ENCODE assay signal across 8 cellular contexts in genomic region chr4:153222790-153223417, GRCh38. TPM values are rescaled to one million over a fixed set of nuclear protein-coding genes. Genes with fewer than 3 reads are reported as not detected.
DNase-seq lines count a peak whose midpoint lies in the region; ATAC-seq lines count a peak whose summit lies in the region.

No MANE protein-coding gene starts in this region.

- peaks cover 4% of the 10 kb centered on the region for H3K4me1 ChIP-seq in NT2/D1 (ENCODE audit: insufficient read depth, insufficient read length)

- peak overlapping the region; percentile 77 for H3K4me3 Mint-ChIP-seq in activated naive CD8-positive, alpha-beta T cell treated with anti-CD3 and anti-CD28 coated beads, Interleukin-2, amount 10 ng/mL, durations not matched to agents 7 days and 5 days

- DNase-seq in NCI-H2171 treated with DMSO at 0.1 percent for 48 hours (lab: John Stamatoyannopoulos, UW) (peak; percentile 25), NCI-H2171 (lab: John Stamatoyannopoulos, UW) (no peak), NT2/D1 (ENCODE audit: low read depth, low spot score) (no peak), Right ventricle myocardium superior (peak; percentile 79), occipital lobe (lab: John Stamatoyannopoulos, UW) (peak; percentile 40), NCI-H1105 (lab: John Stamatoyannopoulos, UW) (no peak)
- peak; percentile 49 for DNase-seq in activated naive CD8-positive, alpha-beta T cell treated with anti-CD3 and anti-CD28 coated beads, Interleukin-2, amount 10 ng/mL, durations not matched to agents 7 days and 5 days

- H3K27me3 Mint-ChIP-seq in activated naive CD8-positive, alpha-beta T cell treated with anti-CD3 and anti-CD28 coated beads, Interleukin-2, amount 10 ng/mL, durations not matched to agents 7 days and 5 days = peaks cover 45% of the 10 kb centered on the region

- H3K27ac Mint-ChIP-seq in activated naive CD8-positive, alpha-beta T cell treated with anti-CD3 and anti-CD28 coated beads, Interleukin-2, amount 10 ng/mL, durations not matched to agents 7 days and 5 days = no peak overlapping the region

- peak overlapping the region; percentile 71 for H3K4me3 ChIP-seq in NT2/D1 (ENCODE audit: insufficient read length, low read depth)

- POLR2A ChIA-PET in activated naive CD8-positive, alpha-beta T cell treated with anti-CD3 and anti-CD28 coated beads, Interleukin-2, amount 10 ng/mL, durations not matched to agents 7 days and 5 days (lab: Charles Lee) = no interaction called here

- peaks cover 2% of the 10 kb centered on the region for H3K36me3 Mint-ChIP-seq in activated naive CD8-positive, alpha-beta T cell treated with anti-CD3 and anti-CD28 coated beads, Interleukin-2, amount 10 ng/mL, durations not matched to agents 7 days and 5 days

- peaks cover 6% of the 10 kb centered on the region; the same call in 1 of the 2 replicates for H3K9me3 ChIP-seq in NT2/D1 (ENCODE audit: insufficient read depth, low read length)

- no peaks in the 10 kb centered on the region for H3K36me3 ChIP-seq in NT2/D1 (ENCODE audit: insufficient read depth, insufficient read length, low read length)

- H3K4me1 Mint-ChIP-seq in activated naive CD8-positive, alpha-beta T cell treated with anti-CD3 and anti-CD28 coated beads, Interleukin-2, amount 10 ng/mL, durations not matched to agents 7 days and 5 days = peaks cover 24% of the 10 kb centered on the region

- H3K27me3 ChIP-seq in NT2/D1 (ENCODE audit: insufficient read depth, insufficient read length) = no peaks in the 10 kb centered on the region

- intact Hi-C loops in Right ventricle myocardium superior (cut with DNase I) = no loop called here

- H3K9me3 Mint-ChIP-seq in activated naive CD8-positive, alpha-beta T cell treated with anti-CD3 and anti-CD28 coated beads, Interleukin-2, amount 10 ng/mL, durations not matched to agents 7 days and 5 days = no peaks in the 10 kb centered on the region

- ATAC-seq in HG02798 (IDR thresholded peaks at IDR 0.05; ENCODE audit: poor library complexity, unreplicated experiment) (peak; percentile 70), Right ventricle myocardium superior (ENCODE audit: poor library complexity) (peak; percentile 91)
- ATAC-seq in activated naive CD8-positive, alpha-beta T cell treated with anti-CD3 and anti-CD28 coated beads, Interleukin-2, amount 10 ng/mL, durations not matched to agents 7 days and 5 days (ENCODE audit: low read depth) = peak; percentile 74

- peak overlapping the region; percentile 87 for H3K9ac ChIP-seq in NT2/D1 (ENCODE audit: insufficient read length, low read depth)

RNA-seq across cellular contexts. Expression of gene TRIM2, which starts 18.7 kb away (rescaled TPM):
- total RNA-seq in activated naive CD8-positive, alpha-beta T cell treated with anti-CD3 and anti-CD28 coated beads, Interleukin-2, amount 10 ng/mL, durations not matched to agents 7 days and 5 days = under 1 TPM; 0.62 to 0.75 TPM
- total RNA-seq in Right ventricle myocardium superior (15.3 TPM), occipital lobe (990 TPM)

Comparison
In these comparisons a context has a peak if more than half of its experiments do, and no peak if none do; other contexts are left out.
1. DNase-seq: peak in NCI-H2171 treated with DMSO at 0.1 percent for 48 hours (single experiment), activated naive CD8-positive, alpha-beta T cell treated with anti-CD3 and anti-CD28 coated beads, Interleukin-2, amount 10 ng/mL, durations not matched to agents 7 days and 5 days (single experiment), Right ventricle myocardium superior (single experiment) and occipital lobe (single experiment); none in NCI-H2171 (single experiment), NT2/D1 (single experiment) and NCI-H1105 (single experiment).
2. RNA of gene TRIM2, which starts 18.7 kb away (total RNA-seq): 990 TPM in occipital lobe (single experiment); 15.3 TPM in Right ventricle myocardium superior (single experiment) and 0.62 to 0.75 TPM in activated naive CD8-positive, alpha-beta T cell treated with anti-CD3 and anti-CD28 coated beads, Interleukin-2, amount 10 ng/mL, durations not matched to agents 7 days and 5 days; every median in the first group is over 10 times any median in the second.
3. Peak in every context shown above with its lines, with median percentiles within 50 percentile points of each other: ATAC-seq.